In genomic region chrX:136870064-136870463, GRCh38 we compare ENCODE assay signal across 1 cellular context.
TF ChIP-seq lines count a peak whose summit lies in the region.

No MANE protein-coding gene starts in this region.

TF ChIP-seq in A549, 52 proteins besides CTCF, POLR2A, EP300 and RAD21 (continued from another document):
- TF ChIP-seq ZNF302 (CRISPR knock-in tag; IDR thresholded peaks at IDR 0.05) (no peak), ZC3H11A (IDR thresholded peaks at IDR 0.05) (no peak), NPAS2 (CRISPR knock-in tag; IDR thresholded peaks at IDR 0.05; ENCODE audit: borderline replicate concordance) (no peak), HEYL (CRISPR knock-in tag; IDR thresholded peaks at IDR 0.05) (no peak), HOXB13 (CRISPR knock-in tag; IDR thresholded peaks at IDR 0.05; ENCODE audit: low read depth) (no peak), CHD4 (IDR thresholded peaks at IDR 0.05; ENCODE audit: borderline replicate concordance) (no peak), HDAC2 (IDR thresholded peaks at IDR 0.05) (no peak)
